Comparison of ENCODE assay signal across 17 cellular contexts in the genomic region with DNA sequence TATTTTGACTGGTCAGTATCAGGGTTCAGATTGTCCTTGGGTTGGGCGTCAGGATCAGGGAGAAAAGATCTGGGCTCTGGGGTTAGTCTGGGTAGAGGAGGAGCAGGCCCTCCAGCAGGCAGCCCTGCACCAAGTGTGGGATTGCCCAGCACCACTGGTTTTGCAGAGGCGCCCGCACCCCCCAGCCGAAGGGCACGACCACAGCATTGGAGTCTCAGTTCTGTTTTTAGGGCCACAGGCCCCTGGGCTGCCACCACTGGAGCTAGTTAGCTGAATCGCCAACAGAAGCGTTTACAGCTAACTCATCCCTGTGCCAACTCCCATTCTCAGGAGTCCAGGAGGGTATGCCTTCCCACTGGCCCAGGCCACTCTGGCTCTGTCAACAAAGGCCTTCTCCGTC.
DNase-seq lines count a peak whose midpoint lies in the region; ATAC-seq and TF ChIP-seq lines count a peak whose summit lies in the region.
"Had no signal": no experiment of that assay in that cellular context is flagged by ENCODE, and none has a peak within 500 bp of the region (broad histone marks: within the 10 kb centered on the region; RNA-seq: fewer than 3 reads in every experiment).

No MANE protein-coding gene starts in this region.

- H3K27me3 Mint-ChIP-seq in Calu3 (ENCODE audit: unreplicated experiment): no peaks in the 10 kb centered on the region

- peaks cover 40% of the 10 kb centered on the region for H3F3A ChIP-seq in smooth muscle cell (ENCODE audit: low read depth)

- H3K4me3 ChIP-seq in dorsolateral prefrontal cortex (peak overlapping the region in 12 of 59 donors; percentile 12 to 55 (median 42)), smooth muscle cell (no peak overlapping the region)
- H3K4me3 ChIP-seq: HAP-1 had no signal

- no peaks in the 10 kb centered on the region for H3K9me3 Mint-ChIP-seq in Calu3 (ENCODE audit: low read depth, unreplicated experiment)

- ATAC-seq in left lobe of liver (peak; percentile 26), HG03175 (IDR thresholded peaks at IDR 0.05; ENCODE audit: unreplicated experiment) (no peak)

- WGBS in smooth muscle cell (ENCODE audit: low lambda C conversion rate): 91% methylated on average over 8 of the region's 8 CpGs

- H3K27ac Mint-ChIP-seq in Calu3 (ENCODE audit: unreplicated experiment): no peak overlapping the region

- H3K4me2 ChIP-seq in smooth muscle cell: no peak overlapping the region

- H3K27ac ChIP-seq in dorsolateral prefrontal cortex: peak overlapping the region in 50 of 59 donors; percentile 1 to 98 (median 65)
- peak overlapping the region; percentile 98 for H3K27ac ChIP-seq in smooth muscle cell (ENCODE audit: low read depth)

- intact Hi-C loops in dorsolateral prefrontal cortex (cut with DNase I): no loop called here
- intact Hi-C loops in Calu3 (cut with micrococcal nuclease; ENCODE audit: unreplicated experiment): no loop called here

- no peak overlapping the region for H3K9ac ChIP-seq in smooth muscle cell (ENCODE audit: low read depth)

- peaks cover 31% of the 10 kb centered on the region for H3K79me2 ChIP-seq in smooth muscle cell (ENCODE audit: low read depth)

- no peaks in the 10 kb centered on the region for H4K20me1 ChIP-seq in smooth muscle cell (ENCODE audit: low read depth)

- H3K27me3 ChIP-seq in dorsolateral prefrontal cortex (no peaks in the 10 kb centered on the region), smooth muscle cell (ENCODE audit: low read depth) (no peaks in the 10 kb centered on the region)
- H3K27me3 ChIP-seq: BE2C had no signal

- BruUV-seq in Calu3 (replicated peaks; lab: Mats Ljungman, UMichigan): no TSS peak

- H3K36me3 ChIP-seq in smooth muscle cell (ENCODE audit: low read depth): no peaks in the 10 kb centered on the region
- H3K36me3 ChIP-seq: BE2C had no signal

- peaks cover 6% of the 10 kb centered on the region for H3K36me3 Mint-ChIP-seq in Calu3 (ENCODE audit: insufficient read depth, unreplicated experiment)

- peaks cover 28% of the 10 kb centered on the region for H3K4me1 ChIP-seq in smooth muscle cell (ENCODE audit: low read depth)
- H3K4me1 ChIP-seq: BE2C, HAP-1 had no signal

- no peaks in the 10 kb centered on the region for H3K4me1 Mint-ChIP-seq in Calu3 (ENCODE audit: low read depth, unreplicated experiment)

- DNase-seq in MV-4-11 (lab: John Stamatoyannopoulos, UW): peak; percentile 69
- DNase-seq in dorsolateral prefrontal cortex: no peak
- DNase-seq in left lobe of liver (ENCODE audit: low spot score): no peak
- no peak for DNase-seq in smooth muscle cell (lab: John Stamatoyannopoulos, UW; ENCODE audit: unreplicated experiment)
- no peak for DNase-seq in GDM1 (lab: John Stamatoyannopoulos, UW)
- no peak for DNase-seq in Calu3
- DNase-seq: BE2C, EL, IMR-90, Kasumi-1, NCI-H1417 treated with DMSO at 0.1 percent for 48 hours, NCI-H2081 treated with DMSO at 0.1 percent for 48 hours, NCI-H226, NCI-H526 treated with DMSO at 0.1 percent for 48 hours, RPMI8226 had no signal

- CTCF ChIA-PET in Calu3 (lab: Charles Lee): no interaction called here

- no peaks in the 10 kb centered on the region for H3K9me3 ChIP-seq in smooth muscle cell (replicated peaks; ENCODE audit: low read depth)
- H3K9me3 ChIP-seq: BE2C, HAP-1 had no signal

- no peak for TF ChIP-seq CTCF in dorsolateral prefrontal cortex (IDR thresholded peaks at IDR 0.05 in 54 of 56, conservative IDR thresholded peaks at IDR 0.05 in 2 of 56; ENCODE audit: low read depth in 1 of 56, partially characterized antibody in 56 of 56)
- no peak for TF ChIP-seq CTCF in smooth muscle cell (IDR thresholded peaks at IDR 0.05; ENCODE audit: borderline replicate concordance, insufficient read depth, poor library complexity, severe bottlenecking)
- TF ChIP-seq CTCF in Calu3 (IDR thresholded peaks at IDR 0.05; ENCODE audit: unreplicated experiment): no peak

- H2AFZ ChIP-seq in smooth muscle cell (ENCODE audit: low read depth): no peak overlapping the region

- no peak overlapping the region for H3K4me3 Mint-ChIP-seq in Calu3 (ENCODE audit: low read depth, unreplicated experiment)
